In the genomic region with DNA sequence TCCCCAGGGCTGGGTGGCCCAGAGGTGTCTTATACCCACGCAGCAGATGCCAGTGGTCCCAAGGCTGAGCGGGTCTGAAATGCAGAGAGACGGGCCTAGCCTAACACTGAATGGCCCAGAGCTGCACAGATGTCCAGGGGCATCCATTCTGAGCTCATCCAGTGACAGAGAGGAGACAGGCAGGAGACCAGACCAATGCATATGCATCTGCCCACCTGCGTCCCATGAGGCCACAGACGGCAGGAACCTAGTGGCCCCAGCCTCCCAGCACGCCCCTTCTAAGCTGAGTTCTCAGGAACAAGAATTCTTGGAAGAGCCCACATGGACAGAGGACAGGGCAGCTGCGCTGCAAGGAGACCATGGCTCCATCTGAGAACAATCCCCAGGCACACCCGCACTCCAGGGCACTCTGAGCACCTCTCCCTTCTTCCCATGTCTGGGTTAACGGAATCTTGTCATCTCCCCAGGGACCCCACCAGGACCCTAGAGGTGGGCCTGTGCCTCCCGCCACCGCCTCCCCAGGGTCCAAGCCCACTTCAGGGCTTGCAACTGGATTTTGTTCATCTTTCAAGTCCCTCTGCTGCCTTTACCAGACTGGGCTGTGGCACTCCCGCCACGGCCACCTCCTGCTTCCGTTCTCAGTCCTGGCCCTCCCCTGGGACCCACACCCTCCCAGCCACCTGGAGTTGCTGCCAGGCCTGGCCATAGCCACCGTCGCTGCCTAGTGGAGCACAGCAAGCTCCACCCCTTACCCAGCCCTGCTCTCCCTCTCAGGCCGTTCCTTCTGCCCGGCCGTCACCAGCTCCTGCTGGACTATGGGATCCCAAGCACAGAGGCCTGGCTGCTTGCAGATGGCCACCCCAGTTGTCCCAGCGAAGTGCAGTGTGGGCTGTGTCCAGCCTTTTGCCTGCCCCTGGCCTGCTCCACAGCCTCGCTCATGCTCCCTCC, we compare ENCODE assay signal across 12 cellular contexts. TPM values are rescaled to one million over a fixed set of nuclear protein-coding genes. Genes with fewer than 3 reads are reported as not detected.
A peak's percentile ranks its signal among the peaks of the same experiment; 100 is the strongest.
DNase-seq lines count a peak whose midpoint lies in the region; ATAC-seq and TF ChIP-seq lines count a peak whose summit lies in the region.
"Had no signal": no experiment of that assay in that cellular context is flagged by ENCODE, and none has a peak within 500 bp of the region (broad histone marks: within the 10 kb centered on the region; RNA-seq: fewer than 3 reads in every experiment).

No MANE protein-coding gene starts in this region.

- no peak for TF ChIP-seq CTCF in breast epithelium (IDR thresholded peaks at IDR 0.05)
- TF ChIP-seq CTCF in mammary epithelial cell (conservative IDR thresholded peaks at IDR 0.05 in 1 of 2, IDR thresholded peaks at IDR 0.05 in 1 of 2; ENCODE audit: extremely low read depth in 1 of 2, insufficient read depth in 1 of 2, low read depth in 1 of 2, low read length in 2 of 2) = no peak
- TF ChIP-seq CTCF in coronary artery (IDR thresholded peaks at IDR 0.05) = no peak
- TF ChIP-seq CTCF in type B pancreatic cell (conservative IDR thresholded peaks at IDR 0.05) = no peak

- no peaks in the 10 kb centered on the region for H3K4me1 ChIP-seq in breast epithelium
- H3K4me1 ChIP-seq in mammary epithelial cell (ENCODE audit: insufficient read depth, low read length) = peaks cover 30% of the 10 kb centered on the region
- H3K4me1 ChIP-seq: pancreas had no signal

- H3K79me2 ChIP-seq in mammary epithelial cell (ENCODE audit: insufficient read depth, low read length) = no peaks in the 10 kb centered on the region

- CTCF ChIA-PET in mammary epithelial cell (lab: Charles Lee; ENCODE audit: low non-redundant PET) = interaction anchor here (0.6 kb wide), 1 partner anchor 57 kb away, joined by 3 read pairs; no protein-coding TSS in a partner anchor

- intact Hi-C loops in breast epithelium (cut with DNase I; ENCODE audit: low total_unique reads) = no loop called here
- intact Hi-C loops in mammary epithelial cell (cut with micrococcal nuclease) = loop anchor here (5.0 kb wide), 1 partner anchor 47 kb away; no protein-coding TSS in a partner anchor

- no peaks in the 10 kb centered on the region for H3K9me3 ChIP-seq in breast epithelium
- H3K9me3 ChIP-seq in mammary epithelial cell (replicated peaks; ENCODE audit: insufficient read depth, low read length) = no peaks in the 10 kb centered on the region
- H3K9me3 ChIP-seq: pancreas had no signal

- H3K27ac ChIP-seq in breast epithelium (no peak overlapping the region), mammary epithelial cell (ENCODE audit: insufficient read depth, low read depth, low read length) (no peak overlapping the region), coronary artery (no peak overlapping the region)
- H3K27ac ChIP-seq: pancreas had no signal

- 89% methylated on average over 18 of the region's 21 CpGs for WGBS in mammary epithelial cell (ENCODE audit: low coverage, missing lambda C conversion rate)

- no TSS peak for BruUV-seq in mammary epithelial cell (replicated peaks; lab: Mats Ljungman, UMichigan)

- H3K9me3 Mint-ChIP-seq in type B pancreatic cell = no peaks in the 10 kb centered on the region

- no peak overlapping the region for H3K9ac ChIP-seq in mammary epithelial cell (ENCODE audit: insufficient read depth, low read length)

- no peak overlapping the region for H3K4me2 ChIP-seq in mammary epithelial cell (ENCODE audit: insufficient read depth, low read depth, low read length)

- DNase-seq in breast epithelium (ENCODE audit: low spot score in 2 of 2) = peak; percentile 9 to 39
- no peak for DNase-seq in mammary epithelial cell
- peak; percentile 50 for DNase-seq in coronary artery (ENCODE audit: low spot score)
- peak; percentile 65 for DNase-seq in type B pancreatic cell (ENCODE audit: extremely low spot score, unreplicated experiment)
- DNase-seq in NCI-H1436 (lab: John Stamatoyannopoulos, UW) = no peak
- DNase-seq: DMS79 treated with DMSO at 0.1 percent for 48 hours, hippocampal formation, pancreas had no signal

- no peak overlapping the region for H3K4me3 ChIP-seq in breast epithelium
- no peak overlapping the region for H3K4me3 ChIP-seq in mammary epithelial cell (replicated peaks in 1 of 3; ENCODE audit: insufficient read depth in 1 of 3, low read depth in 2 of 3, low read length in 3 of 3)
- no peak overlapping the region for H3K4me3 ChIP-seq in coronary artery
- H3K4me3 ChIP-seq: pancreas had no signal

- H3K4me1 Mint-ChIP-seq in type B pancreatic cell (ENCODE audit: unreplicated experiment) = peaks cover 4% of the 10 kb centered on the region

- ATAC-seq in HG03378 (IDR thresholded peaks at IDR 0.05; ENCODE audit: unreplicated experiment) (peak; percentile 66), HG03135 (IDR thresholded peaks at IDR 0.05; ENCODE audit: unreplicated experiment) (no peak), HG02973 (IDR thresholded peaks at IDR 0.05; ENCODE audit: unreplicated experiment) (no peak)

- H2AFZ ChIP-seq in mammary epithelial cell (ENCODE audit: low read depth, low read length) = no peak overlapping the region

- no peaks in the 10 kb centered on the region for H4K20me1 ChIP-seq in mammary epithelial cell (ENCODE audit: insufficient read depth, low read length)

- H3K4me3 Mint-ChIP-seq in type B pancreatic cell = no peak overlapping the region

- H3K27ac Mint-ChIP-seq in type B pancreatic cell = peak overlapping the region; percentile 15

- H3K27me3 ChIP-seq in breast epithelium = peaks cover 0 to 38% of the 10 kb centered on the region in 2 donors
- peaks cover 38% of the 10 kb centered on the region for H3K27me3 ChIP-seq in mammary epithelial cell (ENCODE audit: insufficient read depth, low read length)

- in situ Hi-C loops in mammary epithelial cell (cut with MboI; ENCODE audit: low sequenced_read_pairs in 2 of 2) = loop anchor here in 1 of 2 donors (10.0 kb wide), 1 partner anchor 75 kb away; the partner anchor contains the start of gene ARF1

- H3K36me3 Mint-ChIP-seq in type B pancreatic cell = no peaks in the 10 kb centered on the region

- H3K27me3 Mint-ChIP-seq in type B pancreatic cell = peaks cover 81% of the 10 kb centered on the region

- H3K36me3 ChIP-seq in breast epithelium = no peaks in the 10 kb centered on the region
- no peaks in the 10 kb centered on the region for H3K36me3 ChIP-seq in mammary epithelial cell (ENCODE audit: insufficient read depth, low read length)
- H3K36me3 ChIP-seq: pancreas had no signal

- dilution Hi-C loops in mammary epithelial cell (cut with HindIII; ENCODE audit: low sequenced_read_pairs) = no loop called here

- no peak for TF ChIP-seq POLR2A in breast epithelium (IDR thresholded peaks at IDR 0.05)

RNA-seq across cellular contexts. Expression of gene WNT3A, which starts 3.3 kb away (rescaled TPM):
- total RNA-seq in breast epithelium = under 1 TPM in 1 of 3 donors, not detected in 2; 0.29 TPM
- total RNA-seq in mammary epithelial cell = not detected
- 0.02 TPM for polyA plus RNA-seq in mammary epithelial cell
- polyA minus RNA-seq in mammary epithelial cell = not detected
- 0.21 and 6.4 TPM in 2 replicates for total RNA-seq in type B pancreatic cell (ENCODE audit: low replicate concordance)
- total RNA-seq: chondrocyte, pancreas had no signal

Comparison
In these comparisons a context has a peak if more than half of its experiments do, and no peak if none do; other contexts are left out.
1. DNase-seq: peak in breast epithelium (2 of 2), coronary artery (single experiment) and type B pancreatic cell (single experiment); none in mammary epithelial cell (single experiment) and NCI-H1436 (single experiment).